In the genomic region with DNA sequence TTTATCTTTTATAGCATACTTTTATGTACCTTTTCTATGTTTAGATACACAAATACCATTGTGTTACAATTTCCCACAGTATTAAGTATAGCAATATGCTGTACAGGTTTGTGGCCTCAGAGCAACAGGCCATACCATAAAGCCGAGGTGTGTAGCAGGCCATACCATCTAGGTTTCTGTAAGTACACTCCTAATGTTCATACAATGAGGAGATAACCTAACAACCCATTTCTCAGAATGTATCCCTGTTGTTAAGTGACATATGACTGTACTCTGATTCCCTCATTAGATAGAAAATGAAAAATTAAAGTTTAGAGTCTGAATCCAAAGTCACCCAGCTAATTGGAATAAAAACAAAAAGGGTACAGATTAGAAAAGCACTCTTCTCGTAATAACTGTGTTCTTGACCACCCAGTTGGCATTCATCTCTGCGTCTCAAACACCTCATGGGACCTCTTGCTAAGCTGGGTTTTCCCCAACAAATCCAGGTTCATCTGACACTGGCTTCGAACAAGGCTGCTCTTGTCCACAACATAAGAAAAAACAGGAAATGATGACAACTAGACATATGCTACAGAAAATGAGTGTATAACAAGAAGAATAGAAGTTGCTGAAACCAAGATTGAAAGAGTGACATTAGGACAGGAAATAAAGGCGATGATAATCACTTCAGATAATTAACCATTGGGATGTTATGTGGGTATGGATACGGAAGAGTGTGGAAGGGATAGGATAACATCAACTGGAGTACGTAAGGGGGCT, we compare ENCODE assay signal across 9 cellular contexts. TPM values are rescaled to one million over a fixed set of nuclear protein-coding genes. Genes with fewer than 3 reads are reported as not detected.
DNase-seq lines count a peak whose midpoint lies in the region; ATAC-seq, FAIRE-seq and TF ChIP-seq lines count a peak whose summit lies in the region.
"Had no signal": no experiment of that assay in that cellular context is flagged by ENCODE, and none has a peak within 500 bp of the region (broad histone marks: within the 10 kb centered on the region; RNA-seq: fewer than 3 reads in every experiment).

No MANE protein-coding gene starts in this region.

- H3K27me3 Mint-ChIP-seq in activated CD8-positive, alpha-beta memory T cell treated with anti-CD3 and anti-CD28 coated beads, Interleukin-2, amount 10 ng/mL, durations not matched to agents 7 days and 5 days, result no peaks in the 10 kb centered on the region
- H3K27me3 Mint-ChIP-seq in activated T-helper 1 cell treated with anti-CD3 and anti-CD28 coated beads, Interleukin-12 subunit alpha, Interleukin-12 subunit beta, Interleukin-2, Interleukin-4 antibody, amounts not matched to agents 30 ng/mL and 10 ng/mL and 1 ng/mL, durations not matched to agents 14 hours and 24 hours and 36 hours (ENCODE audit: insufficient read depth), result no peaks in the 10 kb centered on the region

- H3K27ac ChIP-seq in keratinocyte (ENCODE audit: control insufficient read depth, insufficient read depth, low read length) (peak overlapping the region; percentile 83), thymus (ENCODE audit: low read depth) (no peak overlapping the region)

- H3K4me2 ChIP-seq in keratinocyte (ENCODE audit: control insufficient read depth, extremely low read depth, insufficient read depth, low read depth, low read length), result peak overlapping the region; percentile 99

- H3K9me3 ChIP-seq in keratinocyte (ENCODE audit: control insufficient read depth, low read depth, low read length) (no peaks in the 10 kb centered on the region), thymus (ENCODE audit: control insufficient read depth) (no peaks in the 10 kb centered on the region)

- peak overlapping the region; percentile 95 for H3K9ac ChIP-seq in keratinocyte (ENCODE audit: control insufficient read depth, extremely low read depth, insufficient read depth, low read length)

- ATAC-seq in activated CD8-positive, alpha-beta memory T cell treated with anti-CD3 and anti-CD28 coated beads, Interleukin-2, amount 10 ng/mL, durations not matched to agents 7 days and 5 days, result peak; percentile 20
- ATAC-seq in GM19351 (IDR thresholded peaks at IDR 0.05; ENCODE audit: unreplicated experiment) (no peak), HG02938 (IDR thresholded peaks at IDR 0.05; ENCODE audit: unreplicated experiment) (no peak)

- intact Hi-C loops in activated T-helper 1 cell treated with anti-CD3 and anti-CD28 coated beads, Interleukin-12 subunit alpha, Interleukin-12 subunit beta, Interleukin-2, Interleukin-4 antibody, amounts not matched to agents 30 ng/mL and 10 ng/mL and 1 ng/mL, durations not matched to agents 14 hours and 24 hours and 36 hours (cut with micrococcal nuclease), result loop anchor here (1.0 to 2.0 kb wide), 3 partner anchors 17 to 242 kb away; partner anchors contain the start of gene BLOC1S2

- peak overlapping the region; percentile 85 for H3K4me3 Mint-ChIP-seq in activated CD8-positive, alpha-beta memory T cell treated with anti-CD3 and anti-CD28 coated beads, Interleukin-2, amount 10 ng/mL, durations not matched to agents 7 days and 5 days
- peak overlapping the region; percentile 92 for H3K4me3 Mint-ChIP-seq in activated T-helper 1 cell treated with anti-CD3 and anti-CD28 coated beads, Interleukin-12 subunit alpha, Interleukin-12 subunit beta, Interleukin-2, Interleukin-4 antibody, amounts not matched to agents 30 ng/mL and 10 ng/mL and 1 ng/mL, durations not matched to agents 14 hours and 24 hours and 36 hours

- dilution Hi-C loops in keratinocyte (cut with MboI; ENCODE audit: extremely low pct_ligation_motif_present, low sequenced_read_pairs), result no loop called here

- H3K4me1 ChIP-seq in keratinocyte (ENCODE audit: control insufficient read depth, extremely low read depth, insufficient read depth, low read length), result peaks cover 13% of the 10 kb centered on the region
- peaks cover 11% of the 10 kb centered on the region for H3K4me1 ChIP-seq in thymus (ENCODE audit: control insufficient read depth, insufficient read depth, low read length)

- peaks cover 17% of the 10 kb centered on the region for H3K79me2 ChIP-seq in keratinocyte (ENCODE audit: control insufficient read depth, insufficient read depth, low read length)

- no peak for TF ChIP-seq CTCF in keratinocyte (optimal IDR thresholded peaks at IDR 0.05 in 1 of 3, IDR thresholded peaks at IDR 0.05 in 1 of 3, conservative IDR thresholded peaks at IDR 0.05 in 1 of 3; ENCODE audit: extremely low read depth in 1 of 3, insufficient read depth in 2 of 3, low read length in 3 of 3)

- H3K27ac Mint-ChIP-seq in activated CD8-positive, alpha-beta memory T cell treated with anti-CD3 and anti-CD28 coated beads, Interleukin-2, amount 10 ng/mL, durations not matched to agents 7 days and 5 days, result peak overlapping the region; percentile 98
- peak overlapping the region; percentile 97 for H3K27ac Mint-ChIP-seq in activated T-helper 1 cell treated with anti-CD3 and anti-CD28 coated beads, Interleukin-12 subunit alpha, Interleukin-12 subunit beta, Interleukin-2, Interleukin-4 antibody, amounts not matched to agents 30 ng/mL and 10 ng/mL and 1 ng/mL, durations not matched to agents 14 hours and 24 hours and 36 hours

- H3K27me3 ChIP-seq in keratinocyte (ENCODE audit: control insufficient read depth, extremely low read depth, insufficient read depth, low read length), result no peaks in the 10 kb centered on the region
- H3K27me3 ChIP-seq in thymus (ENCODE audit: control insufficient read depth, insufficient read depth), result no peaks in the 10 kb centered on the region

- WGBS in thymus, result 79% methylated on average over 7 of the region's 7 CpGs

- no peaks in the 10 kb centered on the region for H4K20me1 ChIP-seq in keratinocyte (ENCODE audit: control insufficient read depth, extremely low read depth, insufficient read depth, low read length)

- H3K4me3 ChIP-seq in keratinocyte (ENCODE audit: control insufficient read depth in 2 of 3, extremely low read depth in 1 of 3, insufficient read depth in 2 of 3, low read depth in 1 of 3, low read length in 3 of 3) (peak overlapping the region; percentile 85 to 93 (median 91)), thymus (ENCODE audit: low read length) (peak overlapping the region; percentile 67)

- H3K9me3 Mint-ChIP-seq in activated CD8-positive, alpha-beta memory T cell treated with anti-CD3 and anti-CD28 coated beads, Interleukin-2, amount 10 ng/mL, durations not matched to agents 7 days and 5 days (ENCODE audit: low read depth), result no peaks in the 10 kb centered on the region
- no peaks in the 10 kb centered on the region for H3K9me3 Mint-ChIP-seq in activated T-helper 1 cell treated with anti-CD3 and anti-CD28 coated beads, Interleukin-12 subunit alpha, Interleukin-12 subunit beta, Interleukin-2, Interleukin-4 antibody, amounts not matched to agents 30 ng/mL and 10 ng/mL and 1 ng/mL, durations not matched to agents 14 hours and 24 hours and 36 hours

- no peak for DNase-seq in activated CD8-positive, alpha-beta memory T cell treated with anti-CD3 and anti-CD28 coated beads, Interleukin-2, amount 10 ng/mL, durations not matched to agents 7 days and 5 days
- DNase-seq in activated CD8-positive, alpha-beta memory T cell treated with anti-CD3 and anti-CD28 coated beads for 24 hours, result no peak
- DNase-seq in activated T-helper 1 cell treated with anti-CD3 and anti-CD28 coated beads, Interleukin-12 subunit alpha, Interleukin-12 subunit beta, Interleukin-2, Interleukin-4 antibody, amounts not matched to agents 30 ng/mL and 10 ng/mL and 1 ng/mL, durations not matched to agents 14 hours and 24 hours and 36 hours (ENCODE audit: low spot score), result no peak
- DNase-seq in keratinocyte (ENCODE audit: low read depth, low spot score) (no peak), AG08396 (ENCODE audit: low spot score) (no peak)
- DNase-seq: NCI-H510A treated with DMSO at 0.1 percent for 48 hours had no signal

- H2AFZ ChIP-seq in keratinocyte (ENCODE audit: control insufficient read depth, low read length), result no peak overlapping the region

- peaks cover 42% of the 10 kb centered on the region for H3K4me1 Mint-ChIP-seq in activated CD8-positive, alpha-beta memory T cell treated with anti-CD3 and anti-CD28 coated beads, Interleukin-2, amount 10 ng/mL, durations not matched to agents 7 days and 5 days
- H3K4me1 Mint-ChIP-seq in activated T-helper 1 cell treated with anti-CD3 and anti-CD28 coated beads, Interleukin-12 subunit alpha, Interleukin-12 subunit beta, Interleukin-2, Interleukin-4 antibody, amounts not matched to agents 30 ng/mL and 10 ng/mL and 1 ng/mL, durations not matched to agents 14 hours and 24 hours and 36 hours (ENCODE audit: low read depth), result peaks cover 59% of the 10 kb centered on the region

- no peak for FAIRE-seq in keratinocyte (lab: Jason Lieb, UNC)

- H3K9me1 ChIP-seq in keratinocyte (ENCODE audit: control insufficient read depth, extremely low read depth, insufficient read depth, low read length), result no peaks in the 10 kb centered on the region

- H3K36me3 ChIP-seq in keratinocyte (ENCODE audit: control insufficient read depth in 2 of 2, extremely low read depth in 1 of 2, insufficient read depth in 2 of 2, low read length in 2 of 2) (peaks cover 12 to 22% of the 10 kb centered on the region in 2 experiments), thymus (ENCODE audit: control insufficient read depth, insufficient read depth) (peaks cover 31% of the 10 kb centered on the region)

- H3K36me3 Mint-ChIP-seq in activated CD8-positive, alpha-beta memory T cell treated with anti-CD3 and anti-CD28 coated beads, Interleukin-2, amount 10 ng/mL, durations not matched to agents 7 days and 5 days, result peaks cover 35% of the 10 kb centered on the region
- peaks cover 41% of the 10 kb centered on the region for H3K36me3 Mint-ChIP-seq in activated T-helper 1 cell treated with anti-CD3 and anti-CD28 coated beads, Interleukin-12 subunit alpha, Interleukin-12 subunit beta, Interleukin-2, Interleukin-4 antibody, amounts not matched to agents 30 ng/mL and 10 ng/mL and 1 ng/mL, durations not matched to agents 14 hours and 24 hours and 36 hours (ENCODE audit: low read depth)

- CTCF ChIA-PET in activated CD8-positive, alpha-beta memory T cell treated with anti-CD3 and anti-CD28 coated beads, Interleukin-2, amount 10 ng/mL, durations not matched to agents 7 days and 5 days (lab: Charles Lee), result interaction anchor here (0.7 to 3.5 kb wide), 9 partner anchors 7 to 186 kb away, joined by 3 to 32 read pairs (median 5); partner anchors contain the start of genes HIF1AN and SCD

RNA-seq across cellular contexts. Expression of gene NDUFB8, which starts 1.4 kb away (rescaled TPM):
- 100 to 1,000 TPM; 268 to 300 TPM for total RNA-seq in activated CD8-positive, alpha-beta memory T cell treated with anti-CD3 and anti-CD28 coated beads, Interleukin-2, amount 10 ng/mL, durations not matched to agents 7 days and 5 days
- total RNA-seq in activated T-helper 1 cell treated with anti-CD3 and anti-CD28 coated beads, Interleukin-12 subunit alpha, Interleukin-12 subunit beta, Interleukin-2, Interleukin-4 antibody, amounts not matched to agents 30 ng/mL and 10 ng/mL and 1 ng/mL, durations not matched to agents 14 hours and 24 hours and 36 hours, result 292 and 304 TPM in 2 replicates
- polyA plus RNA-seq in keratinocyte (178 to 184 TPM (median 178 TPM) in 3 replicates), thymus (222 TPM)
- polyA plus RNA-seq in keratinocyte (2011; ENCODE audit: low read depth), result 83.6 TPM
- 128 and 154 TPM in 2 replicates for polyA plus RNA-seq in keratinocyte (2011; cell fraction: cytosol; rRNA removed)
- polyA plus RNA-seq in keratinocyte (2011; cell fraction: nucleus; rRNA removed), result 105 and 106 TPM in 2 replicates
- polyA plus RNA-seq in keratinocyte (2012; ENCODE audit: low replicate concordance), result 146 and 219 TPM in 2 replicates
- 104 to 165 TPM (median 129 TPM) in 3 replicates for polyA minus RNA-seq in keratinocyte
- polyA minus RNA-seq in keratinocyte (2011; cell fraction: cytosol; rRNA and poly(A)+ RNA removed), result 78.1 TPM
- polyA minus RNA-seq in keratinocyte (2011; cell fraction: nucleus; rRNA and poly(A)+ RNA removed), result 19.7 and 28.8 TPM in 2 replicates

RNA-seq across cellular contexts. Expression of gene HIF1AN, which starts 7.4 kb away (rescaled TPM):
- 10 to 100 TPM; 49.2 to 53.6 TPM for total RNA-seq in activated CD8-positive, alpha-beta memory T cell treated with anti-CD3 and anti-CD28 coated beads, Interleukin-2, amount 10 ng/mL, durations not matched to agents 7 days and 5 days
- total RNA-seq in activated T-helper 1 cell treated with anti-CD3 and anti-CD28 coated beads, Interleukin-12 subunit alpha, Interleukin-12 subunit beta, Interleukin-2, Interleukin-4 antibody, amounts not matched to agents 30 ng/mL and 10 ng/mL and 1 ng/mL, durations not matched to agents 14 hours and 24 hours and 36 hours, result 46.5 and 54.1 TPM in 2 replicates
- polyA plus RNA-seq in keratinocyte, result 12.3 to 16.8 TPM (median 13.9 TPM) in 3 replicates
- 7.1 TPM for polyA plus RNA-seq in keratinocyte (2011; ENCODE audit: low read depth)
- 8.4 and 18.2 TPM in 2 replicates for polyA plus RNA-seq in keratinocyte (2011; cell fraction: cytosol; rRNA removed)
- polyA plus RNA-seq in keratinocyte (2011; cell fraction: nucleus; rRNA removed), result 17.4 and 19.1 TPM in 2 replicates
- 15.6 and 21.0 TPM in 2 replicates for polyA plus RNA-seq in keratinocyte (2012; ENCODE audit: low replicate concordance)
- 20.5 to 29.1 TPM (median 20.7 TPM) in 3 replicates for polyA minus RNA-seq in keratinocyte
- polyA minus RNA-seq in keratinocyte (2011; cell fraction: cytosol; rRNA and poly(A)+ RNA removed), result 11.1 TPM
- polyA minus RNA-seq in keratinocyte (2011; cell fraction: nucleus; rRNA and poly(A)+ RNA removed), result 8.2 and 16.4 TPM in 2 replicates
- 7.4 TPM for polyA plus RNA-seq in thymus

RNA-seq across cellular contexts. Expression of gene SEC31B, which starts 8.6 kb away (rescaled TPM):
- total RNA-seq in activated CD8-positive, alpha-beta memory T cell treated with anti-CD3 and anti-CD28 coated beads, Interleukin-2, amount 10 ng/mL, durations not matched to agents 7 days and 5 days, result 100 to 1,000 TPM in 1 of 2 experiments, 10 to 100 TPM in 1; 42.9 to 120 TPM
- total RNA-seq in activated T-helper 1 cell treated with anti-CD3 and anti-CD28 coated beads, Interleukin-12 subunit alpha, Interleukin-12 subunit beta, Interleukin-2, Interleukin-4 antibody, amounts not matched to agents 30 ng/mL and 10 ng/mL and 1 ng/mL, durations not matched to agents 14 hours and 24 hours and 36 hours, result 42.3 and 50.5 TPM in 2 replicates
- 3.4 to 6.6 TPM (median 4.9 TPM) in 3 replicates for polyA plus RNA-seq in keratinocyte
- 1.4 TPM for polyA plus RNA-seq in keratinocyte (2011; ENCODE audit: low read depth)
- polyA plus RNA-seq in keratinocyte (2011; cell fraction: cytosol; rRNA removed), result 0.12 and 0.49 TPM in 2 replicates
- polyA plus RNA-seq in keratinocyte (2011; cell fraction: nucleus; rRNA removed), result 45.5 and 51.0 TPM in 2 replicates
- polyA plus RNA-seq in keratinocyte (2012; ENCODE audit: low replicate concordance), result 1.5 and 4.6 TPM in 2 replicates
- 4.9 to 6.0 TPM (median 5.2 TPM) in 3 replicates for polyA minus RNA-seq in keratinocyte
- polyA minus RNA-seq in keratinocyte (2011; cell fraction: cytosol; rRNA and poly(A)+ RNA removed), result not detected
- 5.1 and 9.7 TPM in 2 replicates for polyA minus RNA-seq in keratinocyte (2011; cell fraction: nucleus; rRNA and poly(A)+ RNA removed)
- 70.7 TPM for polyA plus RNA-seq in thymus
